Comparison of ENCODE assay signal across 14 cellular contexts in the genomic region with DNA sequence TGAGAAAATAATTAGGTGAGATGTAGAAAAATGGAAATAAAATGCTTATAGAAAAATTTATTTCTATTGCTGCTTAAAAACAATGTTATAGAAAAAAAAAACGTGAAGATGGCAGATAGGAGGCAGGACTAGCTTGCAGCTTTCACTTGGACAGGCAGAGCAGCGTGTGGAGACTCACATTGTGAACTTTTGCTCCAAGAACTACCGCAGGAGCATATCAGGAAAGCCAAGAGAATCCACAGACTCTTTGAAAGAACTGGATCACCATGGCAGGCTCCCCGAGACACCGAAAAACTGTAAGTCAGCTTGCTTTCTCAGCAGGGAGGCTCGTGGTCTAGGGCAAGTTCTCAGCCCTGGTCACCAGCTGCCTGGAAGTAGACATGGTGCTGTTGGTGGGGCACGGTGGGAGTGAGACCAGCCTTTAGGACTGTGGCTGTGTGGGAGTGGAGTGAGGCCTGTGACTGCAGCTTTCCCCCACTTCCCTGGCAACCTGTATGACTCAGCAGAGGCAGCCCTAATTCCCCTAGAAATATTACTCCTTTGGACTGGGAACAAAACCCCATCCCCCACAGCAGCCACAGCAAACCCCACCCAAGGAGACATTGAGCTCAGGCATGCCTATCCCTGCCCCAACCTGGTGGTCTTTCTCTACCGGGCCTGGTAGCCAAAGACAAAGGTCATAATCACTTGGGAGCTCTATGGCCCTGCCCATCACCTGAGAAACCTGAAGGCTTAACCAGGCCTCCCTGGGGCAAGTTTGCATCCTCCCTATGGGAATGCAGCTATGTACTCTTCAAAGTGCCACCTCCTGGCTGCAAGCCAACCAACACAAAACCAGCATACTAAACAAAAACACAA. TPM values are rescaled to one million over a fixed set of nuclear protein-coding genes. Genes with fewer than 3 reads are reported as not detected.
DNase-seq lines count a peak whose midpoint lies in the region; ATAC-seq and TF ChIP-seq lines count a peak whose summit lies in the region.
"Had no signal": no experiment of that assay in that cellular context is flagged by ENCODE, and none has a peak within 500 bp of the region (broad histone marks: within the 10 kb centered on the region; RNA-seq: fewer than 3 reads in every experiment).

No MANE protein-coding gene starts in this region.

- H3K36me3 ChIP-seq in iPS-18a (ENCODE audit: control insufficient read depth, low read depth, low read length) = peaks cover 46% of the 10 kb centered on the region
- H3K36me3 ChIP-seq in adrenal gland (replicated peaks in 1 of 2) = no peaks in the 10 kb centered on the region
- H3K36me3 ChIP-seq: left lung, prostate gland, suprapubic skin had no signal

- H3K9me3 ChIP-seq in iPS-18a (ENCODE audit: control insufficient read depth, low read depth, low read length) (no peaks in the 10 kb centered on the region), adrenal gland (replicated peaks in 1 of 3) (no peaks in the 10 kb centered on the region)
- H3K9me3 ChIP-seq: left lung, prostate gland, suprapubic skin had no signal

- peak overlapping the region; percentile 29 for H3K27ac Mint-ChIP-seq in WTC11
- H3K27ac Mint-ChIP-seq: naive B cell had no signal

- peaks cover 47% of the 10 kb centered on the region for H3K36me3 Mint-ChIP-seq in WTC11
- H3K36me3 Mint-ChIP-seq: naive B cell had no signal

- H3K4me3 Mint-ChIP-seq in WTC11 = no peak overlapping the region
- H3K4me3 Mint-ChIP-seq: naive B cell had no signal

- no peak overlapping the region for H3K4me3 ChIP-seq in Jurkat, Clone E6-1 (ENCODE audit: low read length)
- H3K4me3 ChIP-seq in iPS-18a (ENCODE audit: low read length) (peak overlapping the region; percentile 30), adrenal gland (no peak overlapping the region)
- H3K4me3 ChIP-seq: left lung, prostate gland, suprapubic skin had no signal

- intact Hi-C loops in adrenal gland (cut with DNase I) = no loop called here

- peaks cover 17% of the 10 kb centered on the region for H3K4me1 ChIP-seq in iPS-18a (ENCODE audit: control insufficient read depth, low read depth, low read length)
- H3K4me1 ChIP-seq in adrenal gland (replicated peaks in 1 of 2) = no peaks in the 10 kb centered on the region
- H3K4me1 ChIP-seq: left lung, prostate gland, suprapubic skin had no signal

- CTCF ChIA-PET in WTC11 (lab: Charles Lee) = no interaction called here

- peaks cover 20% of the 10 kb centered on the region for H3K4me1 Mint-ChIP-seq in WTC11
- H3K4me1 Mint-ChIP-seq: naive B cell had no signal

- H3K9me3 Mint-ChIP-seq in WTC11 = peaks cover 20% of the 10 kb centered on the region
- H3K9me3 Mint-ChIP-seq: naive B cell had no signal

- POLR2A ChIA-PET in WTC11 (lab: Charles Lee) = no interaction called here

- H3K27me3 Mint-ChIP-seq in WTC11 (ENCODE audit: low read depth) = no peaks in the 10 kb centered on the region
- H3K27me3 Mint-ChIP-seq: naive B cell had no signal

- WGBS in adrenal gland, 4 donors = 71 to 82% (median 76%) methylated on average over 5 to 8 of the region's 8 CpGs

- H3K9ac ChIP-seq in iPS-18a (ENCODE audit: low read length) = no peak overlapping the region

- DNase-seq in Jurkat, Clone E6-1 (ENCODE audit: low read depth, low spot score) = peak; percentile 15
- peak; percentile 15 for DNase-seq in WTC11 (ENCODE audit: low spot score)
- no peak for DNase-seq in adrenal gland
- no peak for DNase-seq in stimulated activated naive CD8-positive, alpha-beta T cell treated with anti-CD3 and anti-CD28 coated beads, Interleukin-15, Interleukin-2, amounts not matched to agents 100 U/mL and 50 U/mL, for 24 hours
- DNase-seq: aorta, left lung, naive B cell, SW 1271 had no signal

- ATAC-seq in WTC11 (peak; percentile 85), GM18511 (IDR thresholded peaks at IDR 0.05; ENCODE audit: unreplicated experiment) (no peak), HG03045 (IDR thresholded peaks at IDR 0.05; ENCODE audit: unreplicated experiment) (no peak)
- no peak for ATAC-seq in stimulated activated naive CD8-positive, alpha-beta T cell treated with anti-CD3 and anti-CD28 coated beads, Interleukin-15, Interleukin-2, amounts not matched to agents 100 U/mL and 50 U/mL, for 24 hours
- ATAC-seq: left lung had no signal

- TF ChIP-seq CTCF in C4-2B (conservative IDR thresholded peaks at IDR 0.05) = no peak
- TF ChIP-seq CTCF in WTC11 (IDR thresholded peaks at IDR 0.05) = no peak
- TF ChIP-seq CTCF in adrenal gland (IDR thresholded peaks at IDR 0.05) = no peak

- H3K27me3 ChIP-seq in iPS-18a (ENCODE audit: control insufficient read depth, insufficient read depth, low read length) (no peaks in the 10 kb centered on the region), adrenal gland (no peaks in the 10 kb centered on the region)
- H3K27me3 ChIP-seq: left lung, suprapubic skin had no signal

- peak overlapping the region; percentile 36 for H3K27ac ChIP-seq in C4-2B
- no peak overlapping the region for H3K27ac ChIP-seq in iPS-18a (ENCODE audit: low read length)
- H3K27ac ChIP-seq in adrenal gland = no peak overlapping the region
- H3K27ac ChIP-seq: left lung, prostate gland, suprapubic skin had no signal

- no peak for TF ChIP-seq POLR2A in adrenal gland (IDR thresholded peaks at IDR 0.05)

TF ChIP-seq in WTC11, 78 proteins besides CTCF, POLR2A, EP300 and RAD21:
- no peak for TF ChIP-seq ZNF396 (CRISPR knock-in tag; IDR thresholded peaks at IDR 0.05; ENCODE audit: borderline replicate concordance)
- TF ChIP-seq RORB (CRISPR knock-in tag; IDR thresholded peaks at IDR 0.05) = no peak

RNA-seq across cellular contexts. Expression of gene STRIT1, which starts 22.8 kb away (rescaled TPM):
- not detected for polyA plus RNA-seq in Jurkat, Clone E6-1 (2012; ENCODE audit: insufficient read depth, insufficient read length)
- 0.33 TPM in 1 of 3 replicates, not detected in the others for total RNA-seq in WTC11 (2021)
- total RNA-seq in adrenal gland = 1 to 10 TPM in 1 of 8 donors, not detected in 7; 3.4 TPM
- polyA plus RNA-seq in adrenal gland = under 1 TPM in 1 of 3 donors, not detected in 2; 0.30 TPM
- total RNA-seq: aorta, left lung, suprapubic skin had no signal

Comparison
In these comparisons a context has a peak if more than half of its experiments do, and no peak if none do; other contexts are left out.
1. DNase-seq: peak in Jurkat, Clone E6-1 (single experiment) and WTC11 (single experiment); none in adrenal gland (0 of 7) and stimulated activated naive CD8-positive, alpha-beta T cell treated with anti-CD3 and anti-CD28 coated beads, Interleukin-15, Interleukin-2, amounts not matched to agents 100 U/mL and 50 U/mL, for 24 hours (single experiment).